In the genomic region with DNA sequence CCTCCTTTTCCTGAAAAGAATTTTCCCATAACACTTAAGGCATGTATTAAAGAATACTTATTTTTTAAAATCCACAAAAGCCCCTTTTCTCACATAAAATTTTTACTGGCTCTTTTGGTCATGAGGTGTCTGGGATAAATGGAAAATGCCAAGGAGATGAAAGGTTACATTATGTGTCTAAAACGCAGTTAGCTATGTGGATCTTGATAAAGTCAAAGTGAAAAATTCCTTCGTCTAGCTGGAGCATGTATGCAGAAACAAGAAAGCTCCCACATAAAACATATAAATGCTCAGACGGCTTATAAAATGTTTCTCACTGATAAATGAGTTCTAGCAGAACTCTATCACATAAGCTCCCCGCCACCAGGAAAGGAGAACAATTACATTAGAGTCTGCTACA, we compare ENCODE assay signal across 30 cellular contexts.
"Had no signal": no experiment of that assay in that cellular context is flagged by ENCODE, and none has a peak within 500 bp of the region (broad histone marks: within the 10 kb centered on the region; RNA-seq: fewer than 3 reads in every experiment).

No MANE protein-coding gene starts in this region.

- H3K27me3 Mint-ChIP-seq: activated CD4-positive, alpha-beta T cell treated with anti-CD3 and anti-CD28 coated beads for 36 hours; brain; dendritic cell treated with granulocyte-macrophage colony-stimulating factor and Interleukin-4, amounts not matched to agents 40 ng/mL and 50 ng/mL, for 4 days had no signal

- H3K4me1 Mint-ChIP-seq: activated CD4-positive, alpha-beta T cell treated with anti-CD3 and anti-CD28 coated beads for 36 hours; central memory CD8-positive, alpha-beta T cell had no signal

- H3K27ac ChIP-seq: ascending aorta, breast epithelium, cardiac muscle cell, coronary artery, heart left ventricle had no signal

- H3K4me3 Mint-ChIP-seq: activated CD4-positive, alpha-beta memory T cell treated with anti-CD3 and anti-CD28 coated beads for 36 hours; activated CD4-positive, alpha-beta T cell treated with anti-CD3 and anti-CD28 coated beads for 36 hours; activated CD4-positive, alpha-beta T cell treated with anti-CD3 and anti-CD28 coated beads, Interleukin-2, amount 10 ng/mL, durations not matched to agents 24 days and 14 days; activated CD8-positive, alpha-beta memory T cell treated with anti-CD3 and anti-CD28 coated beads, Interleukin-2, amount 10 ng/mL, durations not matched to agents 7 days and 5 days; activated CD8-positive, alpha-beta T cell treated with anti-CD3 and anti-CD28 coated beads, Interleukin-2, amount 10 ng/mL, durations not matched to agents 7 days and 5 days; activated naive CD4-positive, alpha-beta T cell treated with anti-CD3 and anti-CD28 coated beads, Interleukin-2, amount 10 ng/mL, durations not matched to agents 7 days and 5 days; activated naive CD8-positive, alpha-beta T cell treated with anti-CD3 and anti-CD28 coated beads, Interleukin-2, amount 10 ng/mL, durations not matched to agents 7 days and 5 days; activated T-helper 1 cell treated with anti-CD3 and anti-CD28 coated beads, Interleukin-12 subunit alpha, Interleukin-12 subunit beta, Interleukin-2, Interleukin-4 antibody, amounts not matched to agents 30 ng/mL and 10 ng/mL and 1 ng/mL, durations not matched to agents 14 hours and 24 hours and 36 hours; brain; central memory CD8-positive, alpha-beta T cell; dendritic cell treated with granulocyte-macrophage colony-stimulating factor and Interleukin-4, amounts not matched to agents 40 ng/mL and 50 ng/mL, for 4 days; endodermal cell had no signal

- H3K36me3 Mint-ChIP-seq: activated CD4-positive, alpha-beta memory T cell treated with anti-CD3 and anti-CD28 coated beads for 36 hours; activated CD8-positive, alpha-beta memory T cell treated with anti-CD3 and anti-CD28 coated beads, Interleukin-2, amount 10 ng/mL, durations not matched to agents 7 days and 5 days; activated naive CD4-positive, alpha-beta T cell treated with anti-CD3 and anti-CD28 coated beads, Interleukin-2, amount 10 ng/mL, durations not matched to agents 7 days and 5 days; activated naive CD4-positive, alpha-beta T cell treated with anti-CD3 and anti-CD28 coated beads, Interleukin-2, amount 50 U/mL, for 72 hours; activated naive CD8-positive, alpha-beta T cell treated with anti-CD3 and anti-CD28 coated beads, Interleukin-2, amount 10 ng/mL, durations not matched to agents 7 days and 5 days had no signal

- H3K27me3 ChIP-seq: ascending aorta, breast epithelium, cardiac muscle cell, dorsolateral prefrontal cortex, heart left ventricle had no signal

- H3K9me3 ChIP-seq: ascending aorta, breast epithelium, heart left ventricle had no signal

- DNase-seq: activated CD4-positive, alpha-beta memory T cell treated with anti-CD3 and anti-CD28 coated beads for 36 hours; activated CD4-positive, alpha-beta T cell treated with anti-CD3 and anti-CD28 coated beads for 36 hours; activated CD4-positive, alpha-beta T cell treated with anti-CD3 and anti-CD28 coated beads, Interleukin-2, amount 10 ng/mL, durations not matched to agents 24 days and 14 days; activated CD4-positive, CD25-positive, alpha-beta regulatory T cell; activated CD4-positive, CD25-positive, alpha-beta regulatory T cell treated with anti-CD3 and anti-CD28 coated beads, Interleukin-2, amount 50 U/mL, for 72 hours; activated CD8-positive, alpha-beta memory T cell treated with anti-CD3 and anti-CD28 coated beads, Interleukin-2, amount 10 ng/mL, durations not matched to agents 7 days and 5 days; activated CD8-positive, alpha-beta memory T cell treated with anti-CD3 and anti-CD28 coated beads, Interleukin-2, amount 50 U/mL, for 4 hours; activated CD8-positive, alpha-beta T cell treated with anti-CD3 and anti-CD28 coated beads, Interleukin-2, amount 10 ng/mL, durations not matched to agents 7 days and 5 days; activated effector memory CD4-positive, alpha-beta T cell treated with anti-CD3 and anti-CD28 coated beads, Interleukin-2, amount 50 U/mL, for 16 hours; activated naive CD4-positive, alpha-beta T cell; activated naive CD4-positive, alpha-beta T cell treated with anti-CD3 and anti-CD28 coated beads, Interleukin-2, amount 10 ng/mL, durations not matched to agents 7 days and 5 days; activated naive CD8-positive, alpha-beta T cell treated with anti-CD3 and anti-CD28 coated beads, Interleukin-2, amount 10 ng/mL, durations not matched to agents 7 days and 5 days; activated T-cell treated with anti-CD3 and anti-CD28 coated beads, Interleukin-2, amount 50 U/mL, for 1 hour; activated T-cell treated with anti-CD3 and anti-CD28 coated beads, Interleukin-2, amount 50 U/mL, for 48 hours; dorsolateral prefrontal cortex; effector memory CD4-positive, alpha-beta T cell; endodermal cell; heart left ventricle; T-helper 1 cell; T-helper 2 cell had no signal

- H3K9me3 Mint-ChIP-seq: activated CD4-positive, alpha-beta memory T cell treated with anti-CD3 and anti-CD28 coated beads for 36 hours; activated CD4-positive, alpha-beta T cell treated with anti-CD3 and anti-CD28 coated beads, Interleukin-2, amount 10 ng/mL, durations not matched to agents 24 days and 14 days; activated naive CD4-positive, alpha-beta T cell treated with anti-CD3 and anti-CD28 coated beads, Interleukin-2, amount 10 ng/mL, durations not matched to agents 7 days and 5 days; activated naive CD4-positive, alpha-beta T cell treated with anti-CD3 and anti-CD28 coated beads, Interleukin-2, amount 50 U/mL, for 72 hours; activated naive CD8-positive, alpha-beta T cell treated with anti-CD3 and anti-CD28 coated beads, Interleukin-2, amount 10 ng/mL, durations not matched to agents 7 days and 5 days; activated T-helper 1 cell treated with anti-CD3 and anti-CD28 coated beads, Interleukin-12 subunit alpha, Interleukin-12 subunit beta, Interleukin-2, Interleukin-4 antibody, amounts not matched to agents 30 ng/mL and 10 ng/mL and 1 ng/mL, durations not matched to agents 14 hours and 24 hours and 36 hours; activated T-helper 2 cell treated with anti-CD3 and anti-CD28 coated beads, Interferon-gamma antibody, Interleukin-2, Interleukin-4, amounts not matched to agents 10 μg/mL and 5 μg/mL and 100 μg/mL, durations not matched to agents 14 hours and 24 hours and 36 hours; brain; central memory CD8-positive, alpha-beta T cell; dendritic cell treated with granulocyte-macrophage colony-stimulating factor and Interleukin-4, amounts not matched to agents 40 ng/mL and 50 ng/mL, for 4 days; endodermal cell had no signal

- H3K4me1 ChIP-seq: ascending aorta, breast epithelium had no signal

- H3K27ac Mint-ChIP-seq: activated CD4-positive, alpha-beta memory T cell treated with anti-CD3 and anti-CD28 coated beads for 36 hours; activated CD4-positive, alpha-beta T cell treated with anti-CD3 and anti-CD28 coated beads for 36 hours; activated CD4-positive, alpha-beta T cell treated with anti-CD3 and anti-CD28 coated beads, Interleukin-2, amount 10 ng/mL, durations not matched to agents 24 days and 14 days; activated CD8-positive, alpha-beta memory T cell treated with anti-CD3 and anti-CD28 coated beads, Interleukin-2, amount 10 ng/mL, durations not matched to agents 7 days and 5 days; activated CD8-positive, alpha-beta T cell treated with anti-CD3 and anti-CD28 coated beads, Interleukin-2, amount 10 ng/mL, durations not matched to agents 7 days and 5 days; activated naive CD4-positive, alpha-beta T cell treated with anti-CD3 and anti-CD28 coated beads, Interleukin-2, amount 10 ng/mL, durations not matched to agents 7 days and 5 days; activated naive CD4-positive, alpha-beta T cell treated with anti-CD3 and anti-CD28 coated beads, Interleukin-2, amount 50 U/mL, for 72 hours; activated naive CD8-positive, alpha-beta T cell treated with anti-CD3 and anti-CD28 coated beads, Interleukin-2, amount 10 ng/mL, durations not matched to agents 7 days and 5 days; activated T-helper 1 cell treated with anti-CD3 and anti-CD28 coated beads, Interleukin-12 subunit alpha, Interleukin-12 subunit beta, Interleukin-2, Interleukin-4 antibody, amounts not matched to agents 30 ng/mL and 10 ng/mL and 1 ng/mL, durations not matched to agents 14 hours and 24 hours and 36 hours; activated T-helper 2 cell treated with anti-CD3 and anti-CD28 coated beads, Interferon-gamma antibody, Interleukin-2, Interleukin-4, amounts not matched to agents 10 μg/mL and 5 μg/mL and 100 μg/mL, durations not matched to agents 14 hours and 24 hours and 36 hours; dendritic cell treated with granulocyte-macrophage colony-stimulating factor and Interleukin-4, amounts not matched to agents 40 ng/mL and 50 ng/mL, for 4 days; endodermal cell had no signal

- H3K4me3 ChIP-seq: ascending aorta, breast epithelium, cardiac muscle cell, coronary artery, dorsolateral prefrontal cortex, heart left ventricle had no signal
